8 cellular contexts compared by ENCODE assay signal in the genomic region with DNA sequence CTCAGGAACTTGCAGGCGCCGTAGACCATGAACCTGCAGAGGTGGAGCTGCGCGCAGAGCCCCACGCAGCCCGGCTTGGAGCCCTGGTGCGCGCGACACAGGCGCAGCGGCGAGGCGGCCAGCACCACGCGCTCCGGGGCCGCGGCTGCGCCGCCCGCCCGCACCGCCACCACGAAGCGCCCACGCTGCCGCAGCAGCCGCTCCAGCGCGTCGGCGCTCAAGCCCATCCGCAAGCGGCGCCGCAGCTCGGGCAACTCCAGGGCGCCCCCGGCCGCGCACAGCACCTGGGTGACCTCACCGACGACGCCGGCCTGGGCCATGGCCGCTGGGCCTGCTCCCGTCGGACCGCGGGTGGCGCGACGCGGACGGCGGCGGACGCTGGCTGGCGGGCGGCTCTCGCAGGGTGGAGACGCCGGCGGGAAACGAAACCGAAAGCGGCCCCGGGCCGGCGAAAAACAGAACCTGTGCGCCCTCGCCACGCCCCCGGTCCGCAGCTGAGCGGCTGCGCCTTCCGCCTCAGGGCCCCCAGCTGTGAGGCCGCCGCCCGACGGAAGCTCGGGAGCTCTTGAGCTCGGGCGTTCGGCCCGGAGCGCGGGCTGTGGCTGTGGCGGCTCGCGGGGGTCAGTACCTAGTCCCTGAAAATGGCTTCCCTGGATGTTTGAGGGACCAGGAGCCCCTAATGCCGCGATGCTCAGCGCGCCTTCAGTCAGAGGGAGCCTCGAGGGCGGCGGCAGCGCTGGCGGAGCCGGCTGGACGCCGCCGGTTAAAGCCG. TPM values are rescaled to one million over a fixed set of nuclear protein-coding genes. Genes with fewer than 3 reads are reported as not detected.
DNase-seq lines count a peak whose midpoint lies in the region; ATAC-seq and TF ChIP-seq lines count a peak whose summit lies in the region.

A gene with protein sequence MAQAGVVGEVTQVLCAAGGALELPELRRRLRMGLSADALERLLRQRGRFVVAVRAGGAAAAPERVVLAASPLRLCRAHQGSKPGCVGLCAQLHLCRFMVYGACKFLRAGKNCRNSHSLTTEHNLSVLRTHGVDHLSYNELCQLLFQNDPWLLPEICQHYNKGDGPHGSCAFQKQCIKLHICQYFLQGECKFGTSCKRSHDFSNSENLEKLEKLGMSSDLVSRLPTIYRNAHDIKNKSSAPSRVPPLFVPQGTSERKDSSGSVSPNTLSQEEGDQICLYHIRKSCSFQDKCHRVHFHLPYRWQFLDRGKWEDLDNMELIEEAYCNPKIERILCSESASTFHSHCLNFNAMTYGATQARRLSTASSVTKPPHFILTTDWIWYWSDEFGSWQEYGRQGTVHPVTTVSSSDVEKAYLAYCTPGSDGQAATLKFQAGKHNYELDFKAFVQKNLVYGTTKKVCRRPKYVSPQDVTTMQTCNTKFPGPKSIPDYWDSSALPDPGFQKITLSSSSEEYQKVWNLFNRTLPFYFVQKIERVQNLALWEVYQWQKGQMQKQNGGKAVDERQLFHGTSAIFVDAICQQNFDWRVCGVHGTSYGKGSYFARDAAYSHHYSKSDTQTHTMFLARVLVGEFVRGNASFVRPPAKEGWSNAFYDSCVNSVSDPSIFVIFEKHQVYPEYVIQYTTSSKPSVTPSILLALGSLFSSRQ (minus strand): TSS at position 424 of the 772 bp plus-strand sequence. CDS start 104 bp downstream, at position 320.

- H3K4me1 ChIP-seq in mammary epithelial cell (ENCODE audit: insufficient read depth, low read length): peaks cover 23% of the 10 kb centered on the region

- ATAC-seq in GM18508 (IDR thresholded peaks at IDR 0.05; ENCODE audit: insufficient read depth, unreplicated experiment): peak; percentile 63
- ATAC-seq in HG02938 (IDR thresholded peaks at IDR 0.05; ENCODE audit: unreplicated experiment): peak; percentile 84

- peak within 1 kb of the TSS; percentile 97 for H2AFZ ChIP-seq in mammary epithelial cell (ENCODE audit: low read depth, low read length)

- 1% methylated on average over 30 of the region's 106 CpGs for WGBS in mammary epithelial cell (ENCODE audit: low coverage, missing lambda C conversion rate)

- BruUV-seq in mammary epithelial cell (replicated peaks; lab: Mats Ljungman, UMichigan): no TSS peak

- in situ Hi-C loops in mammary epithelial cell (cut with MboI; ENCODE audit: low sequenced_read_pairs in 2 of 2): no loop called here

- dilution Hi-C loops in mammary epithelial cell (cut with HindIII; ENCODE audit: low sequenced_read_pairs): no loop called here

- no peaks in the 10 kb centered on the region for H3K79me2 ChIP-seq in mammary epithelial cell (ENCODE audit: insufficient read depth, low read length)

- CTCF ChIA-PET in mammary epithelial cell (lab: Charles Lee; ENCODE audit: low non-redundant PET): no interaction called here

- TF ChIP-seq CTCF in WI38 (IDR thresholded peaks at IDR 0.05; ENCODE audit: low read depth, low read length) (no peak), mammary epithelial cell (conservative IDR thresholded peaks at IDR 0.05 in 1 of 2, IDR thresholded peaks at IDR 0.05 in 1 of 2; ENCODE audit: extremely low read depth in 1 of 2, insufficient read depth in 1 of 2, low read depth in 1 of 2, low read length in 2 of 2) (no peak)

- H3K27me3 ChIP-seq in mammary epithelial cell (ENCODE audit: insufficient read depth, low read length): no peaks in the 10 kb centered on the region

- H3K36me3 ChIP-seq in mammary epithelial cell (ENCODE audit: insufficient read depth, low read length): no peaks in the 10 kb centered on the region

- peaks cover 10% of the 10 kb centered on the region for H3K9me3 ChIP-seq in mammary epithelial cell (replicated peaks; ENCODE audit: insufficient read depth, low read length)

- H3K9ac ChIP-seq in mammary epithelial cell (ENCODE audit: insufficient read depth, low read length): peak within 1 kb of the TSS; percentile 64

- peak within 1 kb of the TSS; percentile 88 for H3K4me2 ChIP-seq in mammary epithelial cell (ENCODE audit: insufficient read depth, low read depth, low read length)

- H3K27ac ChIP-seq in mammary epithelial cell (ENCODE audit: insufficient read depth, low read depth, low read length): peak within 1 kb of the TSS; percentile 28

- DNase-seq in NCI-H1930 (lab: John Stamatoyannopoulos, UW): peak; percentile 46 to 72
- peak; percentile 76 for DNase-seq in mammary epithelial cell
- DNase-seq in iris pigment epithelial cell (ENCODE audit: low read depth): peak; percentile 87
- DNase-seq in stimulated activated CD4-positive, alpha-beta T cell treated with anti-CD3 and anti-CD28 coated beads, Interleukin-12 subunit alpha, Interleukin-12 subunit beta, amount 100 ng/mL, for 4 hours: peak; percentile 73
- no peak for DNase-seq in OCI-M2 (lab: John Stamatoyannopoulos, UW; ENCODE audit: unreplicated experiment)

- intact Hi-C loops in mammary epithelial cell (cut with micrococcal nuclease): loop anchor here (1.0 to 10.0 kb wide), 3 partner anchors 27 to 262 kb away; a partner anchor contains a TSS

- H3K4me3 ChIP-seq in WI38 (ENCODE audit: low read depth, low read length) (peak within 1 kb of the TSS; percentile 67), mammary epithelial cell (replicated peaks in 1 of 3; ENCODE audit: insufficient read depth in 1 of 3, low read depth in 2 of 3, low read length in 3 of 3) (peak within 1 kb of the TSS; percentile 48 to 68 (median 61))

- H4K20me1 ChIP-seq in mammary epithelial cell (ENCODE audit: insufficient read depth, low read length): no peaks in the 10 kb centered on the region

RNA-seq across cellular contexts. Expression of the gene that starts here (rescaled TPM):
- 10 to 100 TPM; 16.0 to 19.3 TPM for total RNA-seq in mammary epithelial cell
- polyA plus RNA-seq in mammary epithelial cell: 13.7 TPM
- 21.9 TPM for polyA minus RNA-seq in mammary epithelial cell
